11 cellular contexts compared by ENCODE assay signal in the genomic region with DNA sequence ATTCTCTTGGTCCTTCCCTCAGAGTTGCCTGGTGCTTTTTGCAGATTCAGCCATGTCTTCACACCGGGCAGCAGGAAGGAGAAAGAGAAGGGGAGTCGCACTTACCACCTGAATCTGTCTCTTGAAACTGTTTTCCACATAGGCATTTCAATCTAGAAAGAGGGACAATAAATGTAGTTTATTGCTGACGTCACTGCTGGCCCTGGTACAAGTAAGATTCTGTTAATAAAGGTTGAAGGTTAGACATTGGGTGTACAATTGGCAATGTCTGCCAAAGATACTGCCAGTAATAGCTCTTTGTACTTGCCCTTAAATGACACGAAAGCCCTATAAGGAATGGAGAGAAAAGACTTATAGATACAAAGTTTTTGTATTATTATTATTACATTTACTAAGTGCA.
"Had no signal": no experiment of that assay in that cellular context is flagged by ENCODE, and none has a peak within 500 bp of the region (broad histone marks: within the 10 kb centered on the region; RNA-seq: fewer than 3 reads in every experiment).

No MANE protein-coding gene starts in this region.

- H3K27ac Mint-ChIP-seq: GM23338, H9, HFFc6 had no signal

- H2AFZ ChIP-seq: GM23248, GM23338 had no signal

- H3K4me3 Mint-ChIP-seq: GM23338, H9, HFFc6 had no signal

- FAIRE-seq: H1, H54 had no signal

- H3K4me1 ChIP-seq: HAP-1 had no signal

- H3K27ac ChIP-seq: GM23248 had no signal

- H3K4me3 ChIP-seq: GM23248, GM23338, HAP-1 had no signal

- H3K36me3 ChIP-seq: HAP-1 had no signal

- H3K9me3 Mint-ChIP-seq: GM23338, H9, HFFc6 had no signal

- H3K9me3 ChIP-seq: HAP-1 had no signal

- ATAC-seq: GM23338, HCT116 had no signal

- H3K4me2 ChIP-seq: GM23338 had no signal

- H3K9ac ChIP-seq: GM23248 had no signal

- DNase-seq: GM23248, GOT3, H7, H9, HCEC 1CT, HFFc6 had no signal
